ENCODE assay signal across 17 cellular contexts in the genomic region with DNA sequence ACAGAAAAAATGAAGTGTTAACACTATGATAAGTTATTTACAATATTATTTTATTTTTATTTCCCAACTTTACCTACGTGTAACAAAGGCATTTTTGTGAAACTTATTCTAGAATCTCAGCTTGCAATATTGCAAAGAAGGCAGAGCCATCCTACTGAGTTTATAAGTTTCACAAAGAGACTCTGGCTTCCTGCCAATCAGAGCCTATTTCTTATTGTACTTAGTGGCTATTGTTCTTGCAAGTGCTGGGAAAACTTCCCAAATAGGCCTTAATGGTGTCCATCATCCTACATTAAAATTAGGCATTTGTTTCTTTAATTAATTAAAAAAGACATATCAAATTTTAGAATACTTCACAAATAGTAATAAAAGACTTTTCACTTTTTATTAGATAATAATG.
"Had no signal": no experiment of that assay in that cellular context is flagged by ENCODE, and none has a peak within 500 bp of the region (broad histone marks: within the 10 kb centered on the region; RNA-seq: fewer than 3 reads in every experiment).

No MANE protein-coding gene starts in this region.

- H3K27ac ChIP-seq: tibial nerve, vagina had no signal

- H3K4me1 ChIP-seq: tibial nerve, vagina had no signal

- ATAC-seq: activated CD4-positive, CD25-positive, alpha-beta regulatory T cell treated with anti-CD3 and anti-CD28 coated beads, Interleukin-2, amount 50 U/mL, for 24 hours; activated T-cell treated with anti-CD3 and anti-CD28 coated beads, Interleukin-2, amount 50 U/mL, for 4 hours; natural killer cell treated with Interleukin-12 subunit alpha and Interleukin-12 subunit beta and Interleukin-15 and Interleukin-18, amount 100 ng/mL, for 72 hours; sciatic nerve; stimulated activated naive B cell treated with anti-CD40 and anti-IgM and Interleukin-4, amounts not matched to agents 10 μg/mL and 1 μg/mL and 100 μg/mL, for 72 hours had no signal

- H3K9me3 ChIP-seq: tibial nerve, vagina had no signal

- DNase-seq: activated CD4-positive, alpha-beta T cell treated with anti-CD3 and anti-CD28 coated beads, Interleukin-2, amount 50 U/mL, for 4 hours; activated gamma-delta T cell; activated T-cell treated with anti-CD3 and anti-CD28 coated beads, Interleukin-2, amount 50 U/mL, for 4 hours; aorta; central memory CD4-positive, alpha-beta T cell; cortex of kidney; effector memory CD4-positive, alpha-beta T cell; erythroblast; glutamatergic neuron; nucleus accumbens; stimulated activated CD4-positive, alpha-beta T cell treated with anti-CD3 and anti-CD28 coated beads, Interleukin-2, amount 100 ng/mL, for 24 hours; stimulated activated naive B cell treated with anti-CD40 and anti-IgM and Interleukin-4, amounts not matched to agents 10 μg/mL and 1 μg/mL and 100 μg/mL, for 72 hours had no signal

- H3K27me3 ChIP-seq: tibial nerve, vagina had no signal

- H3K4me3 ChIP-seq: tibial nerve, vagina had no signal

- H3K36me3 ChIP-seq: tibial nerve, vagina had no signal
